8 cellular contexts compared by ENCODE assay signal in genomic region chr10:118342638-118343020, GRCh38. TPM values are rescaled to one million over a fixed set of nuclear protein-coding genes. Genes with fewer than 3 reads are reported as not detected.
A peak's percentile ranks its signal among the peaks of the same experiment; 100 is the strongest.
DNase-seq lines count a peak whose midpoint lies in the region; ATAC-seq, FAIRE-seq and TF ChIP-seq lines count a peak whose summit lies in the region.

No MANE protein-coding gene starts in this region.

- CTCF ChIA-PET in PC-9 (lab: Charles Lee) = no interaction called here

- H3K4me1 ChIP-seq in BE2C (no peaks in the 10 kb centered on the region), PC-9 (replicated peaks; ENCODE audit: insufficient read depth) (peaks cover 9% of the 10 kb centered on the region; the same call in 1 of the 2 replicates), esophagus squamous epithelium (peaks cover 12 to 35% (median 13%) of the 10 kb centered on the region in 3 donors), rectal smooth muscle tissue (ENCODE audit: control insufficient read depth, insufficient read depth, low read length) (peaks cover 2% of the 10 kb centered on the region), small intestine (ENCODE audit: control insufficient read depth in 2 of 2, insufficient read depth in 1 of 2, low read depth in 1 of 2, low read length in 1 of 2) (peaks cover 0 to 3% of the 10 kb centered on the region in 2 donors)

- H3K4me2 ChIP-seq in PC-9 = peak overlapping the region; percentile 95

- no peaks in the 10 kb centered on the region for H4K20me1 ChIP-seq in PC-9 (ENCODE audit: insufficient read depth)

- intact Hi-C loops in PC-9 (cut with micrococcal nuclease; ENCODE audit: unreplicated experiment) = loop anchor here (1.0 to 2.0 kb wide), 3 partner anchors 42 to 202 kb away; no protein-coding TSS in a partner anchor
- intact Hi-C loops in esophagus squamous epithelium (cut with DNase I) = no loop called here

- BruUV-seq in PC-9 (replicated peaks; lab: Mats Ljungman, UMichigan) = no TSS peak

- H3K9me2 ChIP-seq in PC-9 (ENCODE audit: insufficient read depth) = no peaks in the 10 kb centered on the region

- ATAC-seq in GM21423 (IDR thresholded peaks at IDR 0.05; ENCODE audit: unreplicated experiment) = peak; percentile 1

- H3K9ac ChIP-seq in rectal smooth muscle tissue (ENCODE audit: low read length) = no peak overlapping the region

- H3K36me3 ChIP-seq in BE2C (no peaks in the 10 kb centered on the region), PC-9 (ENCODE audit: low read depth) (no peaks in the 10 kb centered on the region), esophagus squamous epithelium (peaks cover 0 to 4% (median 0%) of the 10 kb centered on the region in 3 donors), rectal smooth muscle tissue (ENCODE audit: control insufficient read depth, insufficient read depth, low read length) (no peaks in the 10 kb centered on the region), small intestine (ENCODE audit: control insufficient read depth in 2 of 2, insufficient read depth in 2 of 2, low read length in 2 of 2) (no peaks in the 10 kb centered on the region)

- 27 to 37% methylated on average over 7 of the region's 7 CpGs for WGBS in esophagus squamous epithelium, 2 donors
- 30 to 41% (median 40%) methylated on average over 7 of the region's 7 CpGs for WGBS in small intestine, 3 donors

- POLR2A ChIA-PET in PC-9 (lab: Charles Lee; ENCODE audit: unreplicated experiment) = no interaction called here

- peak overlapping the region; percentile 95 for H3K4me3 ChIP-seq in BE2C (ENCODE audit: low read depth, low read length)
- peak overlapping the region; percentile 89; the same call in 1 of the 2 replicates for H3K4me3 ChIP-seq in PC-9
- H3K4me3 ChIP-seq in esophagus squamous epithelium = peak overlapping the region; percentile 75 to 94 (median 84)
- peak overlapping the region; percentile 98 for H3K4me3 ChIP-seq in rectal smooth muscle tissue (ENCODE audit: low read length)
- H3K4me3 ChIP-seq in small intestine (ENCODE audit: low read depth in 1 of 2, low read length in 2 of 2) = peak overlapping the region in 1 of 2 donors; percentile 69

- H3K79me2 ChIP-seq in PC-9 (ENCODE audit: low read depth) = peaks cover 16% of the 10 kb centered on the region

- TF ChIP-seq POLR2A in esophagus squamous epithelium (IDR thresholded peaks at IDR 0.05) = no peak

- H3K9me3 ChIP-seq in BE2C (no peaks in the 10 kb centered on the region), PC-9 (ENCODE audit: insufficient read depth, low read depth) (no peaks in the 10 kb centered on the region), esophagus squamous epithelium (no peaks in the 10 kb centered on the region), small intestine (ENCODE audit: control insufficient read depth, low read depth) (no peaks in the 10 kb centered on the region)

- DNase-seq in BE2C (no peak), PC-9 (no peak), esophagus squamous epithelium (lab: John Stamatoyannopoulos, UW) (no peak), cerebellar nuclear complex (lab: John Stamatoyannopoulos, UW) (no peak), small intestine (no peak)
- DNase-seq in central memory CD4-positive, alpha-beta T cell = no peak

- H3F3A ChIP-seq in PC-9 (ENCODE audit: insufficient read depth, low read depth) = no peaks in the 10 kb centered on the region

- H3K27ac ChIP-seq in PC-9 = no peak overlapping the region
- H3K27ac ChIP-seq in esophagus squamous epithelium = peak overlapping the region in 3 of 4 donors; percentile 85 to 90 (median 87)
- no peak overlapping the region for H3K27ac ChIP-seq in rectal smooth muscle tissue (ENCODE audit: low read depth, low read length)
- H3K27ac ChIP-seq in small intestine (ENCODE audit: low read depth in 1 of 2, low read length in 1 of 2) = peak overlapping the region in 1 of 2 donors; percentile 41

- TF ChIP-seq CTCF in BE2C (IDR thresholded peaks at IDR 0.05; ENCODE audit: low read depth, low read length) (no peak), PC-9 (conservative IDR thresholded peaks at IDR 0.05) (no peak), esophagus squamous epithelium (IDR thresholded peaks at IDR 0.05) (no peak)

- no peak for FAIRE-seq in small intestine (lab: Jason Lieb, UNC)

- H3K27me3 ChIP-seq in BE2C (peaks cover 8% of the 10 kb centered on the region; the same call in 1 of the 2 replicates), PC-9 (ENCODE audit: insufficient read depth, low read depth) (no peaks in the 10 kb centered on the region), esophagus squamous epithelium (no peaks in the 10 kb centered on the region), rectal smooth muscle tissue (ENCODE audit: control insufficient read depth, insufficient read depth, low read length) (no peaks in the 10 kb centered on the region), small intestine (ENCODE audit: control insufficient read depth in 2 of 2, insufficient read depth in 2 of 2, low read length in 2 of 2) (no peaks in the 10 kb centered on the region)

- H2AFZ ChIP-seq in PC-9 = peak overlapping the region; percentile 95

RNA-seq across cellular contexts. Expression of gene FAM204A, which starts 0.5 kb away (rescaled TPM):
- polyA plus RNA-seq in BE2C (2012; ENCODE audit: insufficient read depth, insufficient read length, low read depth) = 26.1 TPM
- 44.4 and 51.9 TPM in 2 replicates for total RNA-seq in PC-9 (2021)
- total RNA-seq in esophagus squamous epithelium = 10 to 100 TPM in 3 of 4 donors, 1 to 10 TPM in 1; 8.9 to 40.8 (median 34.5) TPM
- polyA plus RNA-seq in small intestine = 10 to 100 TPM; 32.9 to 49.4 (median 49.1) TPM

Comparison
In these comparisons a context has a peak if more than half of its experiments do, and no peak if none do; other contexts are left out.
1. H3K27ac ChIP-seq: peak in esophagus squamous epithelium (3 of 4); none in PC-9 (single experiment) and rectal smooth muscle tissue (single experiment).